ENCODE assay signal across 25 cellular contexts in the genomic region with DNA sequence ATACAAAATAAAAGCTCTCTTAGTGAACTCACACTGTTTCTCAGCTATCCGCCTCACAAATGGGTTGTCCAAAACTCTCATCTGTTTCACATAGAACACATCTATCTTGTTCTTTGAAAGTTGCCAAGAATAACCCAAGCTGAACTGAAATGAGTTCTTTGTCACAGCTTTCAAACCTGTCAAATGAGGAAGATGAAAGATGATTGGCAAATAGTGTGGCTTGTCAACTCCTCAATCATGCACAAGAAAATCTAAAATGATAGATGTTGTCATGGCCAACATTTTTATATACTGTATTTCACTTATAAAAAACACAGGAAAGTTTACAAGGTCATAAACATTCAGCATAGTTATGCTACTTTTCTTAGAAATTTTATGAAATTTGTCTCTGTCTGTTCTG.
"Had no signal": no experiment of that assay in that cellular context is flagged by ENCODE, and none has a peak within 500 bp of the region (broad histone marks: within the 10 kb centered on the region; RNA-seq: fewer than 3 reads in every experiment).

No MANE protein-coding gene starts in this region.

- H3K4me1 ChIP-seq: colonic mucosa, esophagus squamous epithelium, gastrocnemius medialis, left lung, lower lobe of right lung had no signal

- H3K9me3 ChIP-seq: colonic mucosa, esophagus squamous epithelium, gastrocnemius medialis, heart right ventricle, left lung, lower lobe of right lung, mucosa of descending colon had no signal

- H3K27ac Mint-ChIP-seq: dendritic cell treated with granulocyte-macrophage colony-stimulating factor and Interleukin-4, amounts not matched to agents 40 ng/mL and 50 ng/mL, for 4 days; effector memory CD8-positive, alpha-beta T cell; endodermal cell; mesothelial cell of epicardium; naive B cell had no signal

- H3K36me3 Mint-ChIP-seq: mesothelial cell of epicardium, naive B cell had no signal

- H3K27me3 Mint-ChIP-seq: dendritic cell treated with granulocyte-macrophage colony-stimulating factor and Interleukin-4, amounts not matched to agents 40 ng/mL and 50 ng/mL, for 4 days; effector memory CD8-positive, alpha-beta T cell had no signal

- ATAC-seq: effector memory CD8-positive, alpha-beta T cell; esophagus mucosa; gastrocnemius medialis; heart right ventricle; left cardiac atrium; left lung; left ventricle myocardium superior; lower lobe of right lung; mucosa of descending colon had no signal

- H3K27ac ChIP-seq: colonic mucosa, epithelial cell of prostate, esophagus squamous epithelium, gastrocnemius medialis, heart right ventricle, left lung, lower lobe of right lung had no signal

- H3K4me1 Mint-ChIP-seq: endodermal cell, mesothelial cell of epicardium, naive B cell had no signal

- DNase-seq: colonic mucosa; cortex of kidney; effector CD8-positive, alpha-beta T cell; effector memory CD8-positive, alpha-beta T cell; endodermal cell; erythroblast; esophagus squamous epithelium; foreskin fibroblast; foreskin melanocyte; gastrocnemius medialis; glutamatergic neuron; head of caudate nucleus; heart right ventricle; hippocampal formation; left cardiac atrium; left lung; left ventricle myocardium superior; lower lobe of right lung; mesenchymal stem cell; mucosa of descending colon; naive B cell had no signal

- H3K27me3 ChIP-seq: colonic mucosa, esophagus squamous epithelium, gastrocnemius medialis, heart right ventricle, left lung had no signal

- H3K36me3 ChIP-seq: colonic mucosa, esophagus squamous epithelium, gastrocnemius medialis, heart right ventricle, left lung, lower lobe of right lung had no signal

- H3K4me3 Mint-ChIP-seq: dendritic cell treated with granulocyte-macrophage colony-stimulating factor and Interleukin-4, amounts not matched to agents 40 ng/mL and 50 ng/mL, for 4 days; effector memory CD8-positive, alpha-beta T cell; endodermal cell; mesothelial cell of epicardium; naive B cell had no signal

- H3K4me3 ChIP-seq: colonic mucosa, esophagus squamous epithelium, gastrocnemius medialis, heart right ventricle, left lung, lower lobe of right lung, mucosa of descending colon had no signal

- H3K9me3 Mint-ChIP-seq: dendritic cell treated with granulocyte-macrophage colony-stimulating factor and Interleukin-4, amounts not matched to agents 40 ng/mL and 50 ng/mL, for 4 days; endodermal cell; mesothelial cell of epicardium; naive B cell had no signal
